In genomic region chr12:26939953-26940352, GRCh38 we compare ENCODE assay signal across 8 cellular contexts. TPM values are rescaled to one million over a fixed set of nuclear protein-coding genes. Genes with fewer than 3 reads are reported as not detected.
DNase-seq lines count a peak whose midpoint lies in the region; ATAC-seq and TF ChIP-seq lines count a peak whose summit lies in the region.

No MANE protein-coding gene starts in this region.

- TF ChIP-seq CTCF in Calu3 (IDR thresholded peaks at IDR 0.05; ENCODE audit: unreplicated experiment): no peak
- no peak for TF ChIP-seq CTCF in colonic mucosa (IDR thresholded peaks at IDR 0.05)
- TF ChIP-seq CTCF in ovary (IDR thresholded peaks at IDR 0.05): no peak

- H3K9me3 ChIP-seq in colonic mucosa (no peaks in the 10 kb centered on the region), ovary (no peaks in the 10 kb centered on the region), neuronal stem cell (replicated peaks in 1 of 2; ENCODE audit: control insufficient read depth in 2 of 2, insufficient read depth in 1 of 2, low read depth in 1 of 2, low read length in 2 of 2) (peaks cover 0 to 7% of the 10 kb centered on the region in 2 donors)

- no peak overlapping the region for H4K91ac ChIP-seq in neuronal stem cell (ENCODE audit: low read depth, low read length, poor library complexity)

- H3K4me1 Mint-ChIP-seq in Calu3 (ENCODE audit: low read depth, unreplicated experiment): peaks cover 14% of the 10 kb centered on the region

- no peak overlapping the region for H2BK12ac ChIP-seq in neuronal stem cell (ENCODE audit: low read length)

- intact Hi-C loops in Calu3 (cut with micrococcal nuclease; ENCODE audit: unreplicated experiment): loop anchor here (5.0 kb wide), 1 partner anchor 72 kb away; the partner anchor contains the start of gene TM7SF3
- intact Hi-C loops in colonic mucosa (cut with DNase I): loop anchor here (5.0 kb wide), 1 partner anchor 72 kb away; the partner anchor contains the start of gene TM7SF3
- intact Hi-C loops in ovary (cut with DNase I): loop anchor here in 2 of 4 donors (5.0 to 10.0 kb wide), 2 partner anchors 72 to 75 kb away; partner anchors contain the start of gene TM7SF3 (in 2 of the 2)

- no peak for TF ChIP-seq POLR2A in ovary (IDR thresholded peaks at IDR 0.05)

- no peak overlapping the region for H2BK5ac ChIP-seq in neuronal stem cell (ENCODE audit: low read length)

- ATAC-seq in HG03432 (IDR thresholded peaks at IDR 0.05; ENCODE audit: unreplicated experiment): no peak
- ATAC-seq in GM18868 (IDR thresholded peaks at IDR 0.05; ENCODE audit: unreplicated experiment): no peak
- ATAC-seq in GM18867 (IDR thresholded peaks at IDR 0.05; ENCODE audit: unreplicated experiment): no peak

- no peaks in the 10 kb centered on the region for H3K79me1 ChIP-seq in neuronal stem cell (ENCODE audit: low read depth, low read length)

- DNase-seq in Calu3 (no peak), NAMALWA (ENCODE audit: low spot score) (peak; percentile 55), colonic mucosa (no peak), ovary (no peak), neuronal stem cell (ENCODE audit: low spot score) (no peak)

- H2BK15ac ChIP-seq in neuronal stem cell (ENCODE audit: low read length): no peak overlapping the region

- CTCF ChIA-PET in Calu3 (lab: Charles Lee): no interaction called here

- peak overlapping the region; percentile 94 for H3K4me3 Mint-ChIP-seq in Calu3 (ENCODE audit: low read depth, unreplicated experiment)

- peaks cover 32% of the 10 kb centered on the region for H3K36me3 Mint-ChIP-seq in Calu3 (ENCODE audit: insufficient read depth, unreplicated experiment)

- H3K36me3 ChIP-seq in colonic mucosa (no peaks in the 10 kb centered on the region), ovary (no peaks in the 10 kb centered on the region), neuronal stem cell (replicated peaks in 1 of 2; ENCODE audit: control insufficient read depth in 2 of 2, insufficient read depth in 2 of 2, low read length in 2 of 2) (no peaks in the 10 kb centered on the region)

- peak overlapping the region; percentile 95 for H3K27ac Mint-ChIP-seq in Calu3 (ENCODE audit: unreplicated experiment)

- BruUV-seq in Calu3 (replicated peaks; lab: Mats Ljungman, UMichigan): no TSS peak

- no peaks in the 10 kb centered on the region for H3K27me3 Mint-ChIP-seq in Calu3 (ENCODE audit: unreplicated experiment)

- H4K8ac ChIP-seq in neuronal stem cell (ENCODE audit: low read depth, low read length): no peak overlapping the region

- H3K27ac ChIP-seq in colonic mucosa: no peak overlapping the region
- no peak overlapping the region for H3K27ac ChIP-seq in ovary
- H3K27ac ChIP-seq in neuronal stem cell (replicated peaks; ENCODE audit: low read length): no peak overlapping the region

- TF ChIP-seq EP300 in ovary (IDR thresholded peaks at IDR 0.05): no peak

- H2AK5ac ChIP-seq in neuronal stem cell (ENCODE audit: low read depth, low read length): no peak overlapping the region

- no peak overlapping the region for H3K18ac ChIP-seq in neuronal stem cell (ENCODE audit: low read length)

- no peak overlapping the region for H3K14ac ChIP-seq in neuronal stem cell (ENCODE audit: low read length)

- 1 to 9% (median 8%) methylated on average over 1 of the region's 1 CpG for WGBS in ovary, 3 donors
- no CpG with 5 or more reads among the region's 1 CpG for WGBS in neuronal stem cell (ENCODE audit: extremely low coverage in 2 of 2, insufficient read length in 2 of 2, insufficient replicate concordance in 1 of 2), 2 donors

- no peak overlapping the region for H2AFZ ChIP-seq in neuronal stem cell (ENCODE audit: low read length)

- H3K9me3 Mint-ChIP-seq in Calu3 (ENCODE audit: low read depth, unreplicated experiment): no peaks in the 10 kb centered on the region

- H3K4me1 ChIP-seq in colonic mucosa (no peaks in the 10 kb centered on the region), ovary (ENCODE audit: insufficient read depth) (peaks cover 5% of the 10 kb centered on the region), neuronal stem cell (ENCODE audit: control insufficient read depth in 2 of 2, insufficient read depth in 1 of 2, low read depth in 1 of 2, low read length in 2 of 2) (peaks cover 0 to 16% of the 10 kb centered on the region in 2 donors)

- H3K4me3 ChIP-seq in colonic mucosa (peak overlapping the region; percentile 87), ovary (peak overlapping the region; percentile 98), neuronal stem cell (ENCODE audit: low read length in 2 of 2) (peak overlapping the region in 1 of 2 donors; percentile 86)

- H3K4me2 ChIP-seq in neuronal stem cell (ENCODE audit: insufficient read depth, low read length, poor library complexity, severe bottlenecking): no peak overlapping the region

- no peak overlapping the region for H3K23ac ChIP-seq in neuronal stem cell (ENCODE audit: low read depth, low read length, poor library complexity)

- H3K9ac ChIP-seq in colonic mucosa (ENCODE audit: low read depth in 2 of 2, low read length in 2 of 2): peak overlapping the region in 1 of 2 donors; percentile 95
- H3K9ac ChIP-seq in neuronal stem cell (ENCODE audit: low read depth, low read length, poor library complexity): no peak overlapping the region

- H3K27me3 ChIP-seq in colonic mucosa (no peaks in the 10 kb centered on the region), ovary (no peaks in the 10 kb centered on the region), neuronal stem cell (ENCODE audit: control insufficient read depth in 3 of 3, insufficient read depth in 3 of 3, low read depth in 1 of 3, low read length in 3 of 3) (no peaks in the 10 kb centered on the region)

- H2BK120ac ChIP-seq in neuronal stem cell (ENCODE audit: low read depth, low read length): no peak overlapping the region

- H3K4ac ChIP-seq in neuronal stem cell (ENCODE audit: low read length): no peak overlapping the region

RNA-seq across cellular contexts. Expression of gene FGFR1OP2, which starts 1.7 kb away (rescaled TPM):
- total RNA-seq in Calu3 (2022): 33.7 and 37.5 TPM in 2 replicates
- total RNA-seq in colonic mucosa: 10 to 100 TPM; 26.4 to 31.1 TPM
- 100 to 1,000 TPM in 1 of 7 donors, 10 to 100 TPM in 6; 67.8 to 150 (median 80.4) TPM for total RNA-seq in ovary
- polyA plus RNA-seq in ovary: 10 to 100 TPM; 48.7 to 55.6 TPM
- polyA plus RNA-seq in neuronal stem cell (2013, experiment 1 of 2): 42.0 TPM
- 43.6 TPM for polyA plus RNA-seq in neuronal stem cell (2013, experiment 2 of 2)

RNA-seq across cellular contexts. Expression of gene INTS13, which starts 2.2 kb away (rescaled TPM):
- total RNA-seq in Calu3 (2022): 35.0 and 36.3 TPM in 2 replicates
- total RNA-seq in colonic mucosa: 10 to 100 TPM; 15.8 to 17.9 TPM
- 10 to 100 TPM; 11.1 to 18.1 (median 16.3) TPM for total RNA-seq in ovary
- 10 to 100 TPM; 10.4 to 17.7 TPM for polyA plus RNA-seq in ovary
- polyA plus RNA-seq in neuronal stem cell (2013, experiment 1 of 2): 25.4 TPM
- polyA plus RNA-seq in neuronal stem cell (2013, experiment 2 of 2): 25.9 TPM
